ENCODE assay signal across 18 cellular contexts in genomic region chr6:75484535-75484934, GRCh38. TPM values are rescaled to one million over a fixed set of nuclear protein-coding genes. Genes with fewer than 3 reads are reported as not detected.
DNase-seq lines count a peak whose midpoint lies in the region; ATAC-seq and TF ChIP-seq lines count a peak whose summit lies in the region.
"Had no signal": no experiment of that assay in that cellular context is flagged by ENCODE, and none has a peak within 500 bp of the region (broad histone marks: within the 10 kb centered on the region; RNA-seq: fewer than 3 reads in every experiment).

No MANE protein-coding gene starts in this region.

- no peak overlapping the region for H3K27ac Mint-ChIP-seq in T-helper 2 cell treated with Interferon-gamma antibody and Interleukin-4, amounts not matched to agents 5 μg/mL and 100 μg/mL, for 36 hours
- H3K27ac Mint-ChIP-seq: activated CD8-positive, alpha-beta memory T cell treated with anti-CD3 and anti-CD28 coated beads, Interleukin-2, amount 10 ng/mL, durations not matched to agents 7 days and 5 days; activated naive CD4-positive, alpha-beta T cell treated with anti-CD3 and anti-CD28 coated beads for 36 hours; CD4-positive, CD25-positive, alpha-beta regulatory T cell; endodermal cell had no signal

- H3K27me3 Mint-ChIP-seq in T-helper 2 cell treated with Interferon-gamma antibody and Interleukin-4, amounts not matched to agents 5 μg/mL and 100 μg/mL, for 36 hours (ENCODE audit: low read depth): peaks cover 14% of the 10 kb centered on the region

- TF ChIP-seq CTCF in cardiac muscle cell (IDR thresholded peaks at IDR 0.05; ENCODE audit: low read depth, low read length) (no peak), tibial artery (IDR thresholded peaks at IDR 0.05) (no peak)

- no peaks in the 10 kb centered on the region for H3K9me3 Mint-ChIP-seq in T-helper 2 cell treated with Interferon-gamma antibody and Interleukin-4, amounts not matched to agents 5 μg/mL and 100 μg/mL, for 36 hours
- H3K9me3 Mint-ChIP-seq: activated naive CD4-positive, alpha-beta T cell treated with anti-CD3 and anti-CD28 coated beads for 36 hours; CD4-positive, CD25-positive, alpha-beta regulatory T cell; endodermal cell had no signal

- peak overlapping the region; percentile 38 for H3K27ac ChIP-seq in cardiac muscle cell
- H3K27ac ChIP-seq in tibial artery: peak overlapping the region; percentile 78 to 91
- H3K27ac ChIP-seq: 22Rv1, pancreas, suprapubic skin had no signal

- H3K9me3 ChIP-seq in cardiac muscle cell (ENCODE audit: low read depth) (no peaks in the 10 kb centered on the region), tibial artery (no peaks in the 10 kb centered on the region)
- H3K9me3 ChIP-seq: HAP-1, pancreas, suprapubic skin had no signal

- no peaks in the 10 kb centered on the region for H3K4me1 Mint-ChIP-seq in T-helper 2 cell treated with Interferon-gamma antibody and Interleukin-4, amounts not matched to agents 5 μg/mL and 100 μg/mL, for 36 hours (ENCODE audit: low read depth)
- H3K4me1 Mint-ChIP-seq: CD4-positive, CD25-positive, alpha-beta regulatory T cell had no signal

- H3K36me3 ChIP-seq in cardiac muscle cell (peaks cover 3% of the 10 kb centered on the region), tibial artery (no peaks in the 10 kb centered on the region)
- H3K36me3 ChIP-seq: HAP-1, pancreas, suprapubic skin had no signal

- H3K27me3 ChIP-seq in cardiac muscle cell: no peaks in the 10 kb centered on the region
- H3K27me3 ChIP-seq in tibial artery: no peaks in the 10 kb centered on the region
- H3K27me3 ChIP-seq: pancreas, suprapubic skin had no signal

- H3K4me3 ChIP-seq in cardiac muscle cell (no peak overlapping the region), tibial artery (no peak overlapping the region)
- H3K4me3 ChIP-seq: HAP-1, pancreas, suprapubic skin had no signal

- no peak for DNase-seq in cardiac muscle cell (ENCODE audit: low read depth in 1 of 2, low spot score in 1 of 2)
- no peak for DNase-seq in left ventricle myocardium superior
- DNase-seq in tibial artery: no peak
- DNase-seq in GM19240 (ENCODE audit: insufficient read length, low spot score): no peak
- no peak for DNase-seq in T-helper 2 cell treated with Interferon-gamma antibody and Interleukin-4, amounts not matched to agents 5 μg/mL and 100 μg/mL, for 36 hours (ENCODE audit: low spot score)
- no peak for DNase-seq in NK-92 (lab: John Stamatoyannopoulos, UW; ENCODE audit: unreplicated experiment)
- DNase-seq: activated CD8-positive, alpha-beta memory T cell treated with anti-CD3 and anti-CD28 coated beads, Interleukin-2, amount 10 ng/mL, durations not matched to agents 7 days and 5 days; activated naive CD4-positive, alpha-beta T cell treated with anti-CD3 and anti-CD28 coated beads for 36 hours; CD4-positive, CD25-positive, alpha-beta regulatory T cell; EL; endodermal cell; pancreas had no signal

- intact Hi-C loops in left ventricle myocardium superior (cut with micrococcal nuclease): loop anchor here (10.0 kb wide), 1 partner anchor 50 kb away; no protein-coding TSS in a partner anchor
- intact Hi-C loops in tibial artery (cut with DNase I; ENCODE audit: low total_unique reads): no loop called here

- H3K36me3 Mint-ChIP-seq in T-helper 2 cell treated with Interferon-gamma antibody and Interleukin-4, amounts not matched to agents 5 μg/mL and 100 μg/mL, for 36 hours (ENCODE audit: low read depth): no peaks in the 10 kb centered on the region
- H3K36me3 Mint-ChIP-seq: activated CD8-positive, alpha-beta memory T cell treated with anti-CD3 and anti-CD28 coated beads, Interleukin-2, amount 10 ng/mL, durations not matched to agents 7 days and 5 days; CD4-positive, CD25-positive, alpha-beta regulatory T cell had no signal

- H3K4me1 ChIP-seq in cardiac muscle cell (ENCODE audit: low read depth) (peaks cover 76% of the 10 kb centered on the region), tibial artery (peaks cover 0 to 98% (median 27%) of the 10 kb centered on the region in 4 donors)

- no peak overlapping the region for H3K4me3 Mint-ChIP-seq in T-helper 2 cell treated with Interferon-gamma antibody and Interleukin-4, amounts not matched to agents 5 μg/mL and 100 μg/mL, for 36 hours
- H3K4me3 Mint-ChIP-seq: activated CD8-positive, alpha-beta memory T cell treated with anti-CD3 and anti-CD28 coated beads, Interleukin-2, amount 10 ng/mL, durations not matched to agents 7 days and 5 days; activated naive CD4-positive, alpha-beta T cell treated with anti-CD3 and anti-CD28 coated beads for 36 hours; CD4-positive, CD25-positive, alpha-beta regulatory T cell; endodermal cell had no signal

- ATAC-seq in left ventricle myocardium superior (no peak), HG02678 (IDR thresholded peaks at IDR 0.05; ENCODE audit: unreplicated experiment) (peak; percentile 95), HG03378 (IDR thresholded peaks at IDR 0.05; ENCODE audit: unreplicated experiment) (peak; percentile 98)
- ATAC-seq: activated CD8-positive, alpha-beta memory T cell treated with anti-CD3 and anti-CD28 coated beads, Interleukin-2, amount 10 ng/mL, durations not matched to agents 7 days and 5 days; pancreas; SK-N-SH treated with all-trans-retinoic acid at 6 μM for 48 hours had no signal

RNA-seq across cellular contexts. Expression of gene FILIP1, which starts 9.1 kb away (rescaled TPM):
- total RNA-seq in cardiac muscle cell (56.8 and 107 TPM in 2 replicates), left ventricle myocardium superior (156 TPM)
- polyA plus RNA-seq in cardiac muscle cell: 64.8 and 84.7 TPM in 2 replicates
- total RNA-seq: activated CD8-positive, alpha-beta memory T cell treated with anti-CD3 and anti-CD28 coated beads, Interleukin-2, amount 10 ng/mL, durations not matched to agents 7 days and 5 days; activated naive CD4-positive, alpha-beta T cell treated with anti-CD3 and anti-CD28 coated beads for 36 hours; CD4-positive, CD25-positive, alpha-beta regulatory T cell had no signal
